Comparison of ENCODE assay signal across 1 cellular context in genomic region chr17:59777033-59777432, GRCh38.
TF ChIP-seq lines count a peak whose summit lies in the region.

No MANE protein-coding gene starts in this region.

TF ChIP-seq in HepG2, 621 proteins besides CTCF, POLR2A, EP300 and RAD21 (continued from another document):
- TF ChIP-seq ZNF574 (CRISPR knock-in tag; IDR thresholded peaks at IDR 0.05) (no peak), ZNF44 (CRISPR knock-in tag; IDR thresholded peaks at IDR 0.05) (no peak), KDM5A (IDR thresholded peaks at IDR 0.05; ENCODE audit: borderline replicate concordance, low read length) (no peak), GPN1 (CRISPR knock-in tag; IDR thresholded peaks at IDR 0.05; ENCODE audit: borderline replicate concordance) (no peak), CCDC6 (CRISPR knock-in tag; IDR thresholded peaks at IDR 0.05) (no peak), NR2F2 (IDR thresholded peaks at IDR 0.05; ENCODE audit: borderline replicate concordance, low read depth) (no peak), ZSCAN21 (CRISPR knock-in tag; IDR thresholded peaks at IDR 0.05; ENCODE audit: borderline replicate concordance) (no peak), ZNF615 (CRISPR knock-in tag; IDR thresholded peaks at IDR 0.05; ENCODE audit: borderline replicate concordance) (no peak), ETV6 (CRISPR knock-in tag; conservative IDR thresholded peaks at IDR 0.05) (no peak), CENPX (CRISPR knock-in tag; IDR thresholded peaks at IDR 0.05) (no peak), SMAD1 (CRISPR knock-in tag; IDR thresholded peaks at IDR 0.05; ENCODE audit: borderline replicate concordance, low read depth) (no peak), HNRNPUL1 (IDR thresholded peaks at IDR 0.05; ENCODE audit: low read depth, low read length) (no peak), ZSCAN22 (CRISPR knock-in tag; IDR thresholded peaks at IDR 0.05) (no peak)
- TF ChIP-seq, protein P1, sequence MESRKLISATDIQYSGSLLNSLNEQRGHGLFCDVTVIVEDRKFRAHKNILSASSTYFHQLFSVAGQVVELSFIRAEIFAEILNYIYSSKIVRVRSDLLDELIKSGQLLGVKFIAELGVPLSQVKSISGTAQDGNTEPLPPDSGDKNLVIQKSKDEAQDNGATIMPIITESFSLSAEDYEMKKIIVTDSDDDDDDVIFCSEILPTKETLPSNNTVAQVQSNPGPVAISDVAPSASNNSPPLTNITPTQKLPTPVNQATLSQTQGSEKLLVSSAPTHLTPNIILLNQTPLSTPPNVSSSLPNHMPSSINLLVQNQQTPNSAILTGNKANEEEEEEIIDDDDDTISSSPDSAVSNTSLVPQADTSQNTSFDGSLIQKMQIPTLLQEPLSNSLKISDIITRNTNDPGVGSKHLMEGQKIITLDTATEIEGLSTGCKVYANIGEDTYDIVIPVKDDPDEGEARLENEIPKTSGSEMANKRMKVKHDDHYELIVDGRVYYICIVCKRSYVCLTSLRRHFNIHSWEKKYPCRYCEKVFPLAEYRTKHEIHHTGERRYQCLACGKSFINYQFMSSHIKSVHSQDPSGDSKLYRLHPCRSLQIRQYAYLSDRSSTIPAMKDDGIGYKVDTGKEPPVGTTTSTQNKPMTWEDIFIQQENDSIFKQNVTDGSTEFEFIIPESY (CRISPR knock-in tag; IDR thresholded peaks at IDR 0.05) = no peak
- TF ChIP-seq, protein P2, sequence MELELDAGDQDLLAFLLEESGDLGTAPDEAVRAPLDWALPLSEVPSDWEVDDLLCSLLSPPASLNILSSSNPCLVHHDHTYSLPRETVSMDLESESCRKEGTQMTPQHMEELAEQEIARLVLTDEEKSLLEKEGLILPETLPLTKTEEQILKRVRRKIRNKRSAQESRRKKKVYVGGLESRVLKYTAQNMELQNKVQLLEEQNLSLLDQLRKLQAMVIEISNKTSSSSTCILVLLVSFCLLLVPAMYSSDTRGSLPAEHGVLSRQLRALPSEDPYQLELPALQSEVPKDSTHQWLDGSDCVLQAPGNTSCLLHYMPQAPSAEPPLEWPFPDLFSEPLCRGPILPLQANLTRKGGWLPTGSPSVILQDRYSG (CRISPR knock-in tag; IDR thresholded peaks at IDR 0.05) = no peak
- TF ChIP-seq, protein P3, sequence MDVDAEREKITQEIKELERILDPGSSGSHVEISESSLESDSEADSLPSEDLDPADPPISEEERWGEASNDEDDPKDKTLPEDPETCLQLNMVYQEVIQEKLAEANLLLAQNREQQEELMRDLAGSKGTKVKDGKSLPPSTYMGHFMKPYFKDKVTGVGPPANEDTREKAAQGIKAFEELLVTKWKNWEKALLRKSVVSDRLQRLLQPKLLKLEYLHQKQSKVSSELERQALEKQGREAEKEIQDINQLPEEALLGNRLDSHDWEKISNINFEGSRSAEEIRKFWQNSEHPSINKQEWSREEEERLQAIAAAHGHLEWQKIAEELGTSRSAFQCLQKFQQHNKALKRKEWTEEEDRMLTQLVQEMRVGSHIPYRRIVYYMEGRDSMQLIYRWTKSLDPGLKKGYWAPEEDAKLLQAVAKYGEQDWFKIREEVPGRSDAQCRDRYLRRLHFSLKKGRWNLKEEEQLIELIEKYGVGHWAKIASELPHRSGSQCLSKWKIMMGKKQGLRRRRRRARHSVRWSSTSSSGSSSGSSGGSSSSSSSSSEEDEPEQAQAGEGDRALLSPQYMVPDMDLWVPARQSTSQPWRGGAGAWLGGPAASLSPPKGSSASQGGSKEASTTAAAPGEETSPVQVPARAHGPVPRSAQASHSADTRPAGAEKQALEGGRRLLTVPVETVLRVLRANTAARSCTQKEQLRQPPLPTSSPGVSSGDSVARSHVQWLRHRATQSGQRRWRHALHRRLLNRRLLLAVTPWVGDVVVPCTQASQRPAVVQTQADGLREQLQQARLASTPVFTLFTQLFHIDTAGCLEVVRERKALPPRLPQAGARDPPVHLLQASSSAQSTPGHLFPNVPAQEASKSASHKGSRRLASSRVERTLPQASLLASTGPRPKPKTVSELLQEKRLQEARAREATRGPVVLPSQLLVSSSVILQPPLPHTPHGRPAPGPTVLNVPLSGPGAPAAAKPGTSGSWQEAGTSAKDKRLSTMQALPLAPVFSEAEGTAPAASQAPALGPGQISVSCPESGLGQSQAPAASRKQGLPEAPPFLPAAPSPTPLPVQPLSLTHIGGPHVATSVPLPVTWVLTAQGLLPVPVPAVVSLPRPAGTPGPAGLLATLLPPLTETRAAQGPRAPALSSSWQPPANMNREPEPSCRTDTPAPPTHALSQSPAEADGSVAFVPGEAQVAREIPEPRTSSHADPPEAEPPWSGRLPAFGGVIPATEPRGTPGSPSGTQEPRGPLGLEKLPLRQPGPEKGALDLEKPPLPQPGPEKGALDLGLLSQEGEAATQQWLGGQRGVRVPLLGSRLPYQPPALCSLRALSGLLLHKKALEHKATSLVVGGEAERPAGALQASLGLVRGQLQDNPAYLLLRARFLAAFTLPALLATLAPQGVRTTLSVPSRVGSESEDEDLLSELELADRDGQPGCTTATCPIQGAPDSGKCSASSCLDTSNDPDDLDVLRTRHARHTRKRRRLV (CRISPR knock-in tag; IDR thresholded peaks at IDR 0.05) = no peak
TF ChIP-seq in HepG2: peak in this region for 0.
